In the genomic region with DNA sequence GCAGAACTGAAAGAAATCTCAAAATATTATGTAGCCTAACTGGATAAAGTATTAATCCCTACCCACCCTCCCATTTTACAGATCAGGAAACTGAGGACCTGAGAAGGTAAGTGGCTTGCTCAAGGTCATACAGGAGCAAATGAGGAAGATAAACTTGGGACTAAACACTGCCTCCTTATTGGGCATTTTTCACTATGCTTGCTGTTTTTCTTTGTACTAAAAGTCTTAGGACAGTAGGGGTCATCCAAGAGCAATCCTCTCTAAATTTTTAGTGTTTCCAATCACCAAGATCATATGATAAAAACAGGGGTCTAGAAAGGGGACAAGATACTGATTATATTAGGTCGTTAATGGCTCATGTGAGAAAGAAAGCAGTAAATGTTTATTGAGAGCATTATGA, we compare ENCODE assay signal across 12 cellular contexts.
A peak's percentile ranks its signal among the peaks of the same experiment; 100 is the strongest.
DNase-seq lines count a peak whose midpoint lies in the region; ATAC-seq and TF ChIP-seq lines count a peak whose summit lies in the region.
"Had no signal": no experiment of that assay in that cellular context is flagged by ENCODE, and none has a peak within 500 bp of the region (broad histone marks: within the 10 kb centered on the region; RNA-seq: fewer than 3 reads in every experiment).

No MANE protein-coding gene starts in this region.

- H2BK120ac ChIP-seq in mesendoderm (ENCODE audit: low read depth, low read length), result no peak overlapping the region

- intact Hi-C loops in adrenal gland (cut with DNase I), result loop anchor here in 1 of 2 donors (5.0 kb wide), 1 partner anchor 164 kb away; no protein-coding TSS in a partner anchor
- intact Hi-C loops in prostate gland (cut with DNase I), result no loop called here

- no peak overlapping the region for H3K4me3 ChIP-seq in HL-60 (replicated peaks; ENCODE audit: insufficient read depth, low read length)
- no peak overlapping the region for H3K4me3 ChIP-seq in adrenal gland
- no peak overlapping the region for H3K4me3 ChIP-seq in mesendoderm (ENCODE audit: low read length)
- H3K4me3 ChIP-seq in prostate gland, result no peak overlapping the region
- H3K4me3 ChIP-seq: uterus had no signal

- DNase-seq in GM03348 (ENCODE audit: low spot score), result peak; percentile 5
- DNase-seq in HL-60 (ENCODE audit: low read depth in 1 of 2, low spot score in 1 of 2), result no peak
- DNase-seq in adrenal gland, result no peak
- DNase-seq in mesendoderm, result peak; percentile 28
- DNase-seq in DMS79 (lab: John Stamatoyannopoulos, UW), result no peak
- DNase-seq in NCI-H1436 treated with DMSO at 0.1 percent for 48 hours (lab: John Stamatoyannopoulos, UW), result no peak
- DNase-seq in prostate gland (ENCODE audit: low spot score), result no peak
- DNase-seq: activated T-cell treated with anti-CD3 and anti-CD28 coated beads, Interleukin-2, amount 50 U/mL, for 1 hour; effector memory CD4-positive, alpha-beta T cell; stimulated activated CD4-positive, alpha-beta T cell treated with anti-CD3 and anti-CD28 coated beads, Interleukin-2, amount 100 ng/mL, for 24 hours; uterus had no signal

- H3K9ac ChIP-seq in mesendoderm (ENCODE audit: low read length), result no peak overlapping the region

- H2BK5ac ChIP-seq in mesendoderm (ENCODE audit: low read length), result no peak overlapping the region

- no peak overlapping the region for H2BK15ac ChIP-seq in mesendoderm (replicated peaks; ENCODE audit: low read depth)

- H3K36me3 ChIP-seq in adrenal gland (replicated peaks in 1 of 2) (no peaks in the 10 kb centered on the region), mesendoderm (ENCODE audit: control insufficient read depth, insufficient read depth, low read length) (no peaks in the 10 kb centered on the region), prostate gland (no peaks in the 10 kb centered on the region)
- H3K36me3 ChIP-seq: uterus had no signal

- H3K9me3 ChIP-seq in adrenal gland (replicated peaks in 1 of 3) (no peaks in the 10 kb centered on the region), prostate gland (no peaks in the 10 kb centered on the region)
- H3K9me3 ChIP-seq: uterus had no signal

- H3K56ac ChIP-seq in mesendoderm (ENCODE audit: low read length), result no peak overlapping the region

- H3K4ac ChIP-seq in mesendoderm (ENCODE audit: low read depth, low read length), result no peak overlapping the region

- TF ChIP-seq CTCF in HL-60 (IDR thresholded peaks at IDR 0.05; ENCODE audit: insufficient read depth, low read length), result peak; percentile 15
- TF ChIP-seq CTCF in adrenal gland (IDR thresholded peaks at IDR 0.05), result peak in 4 of 6 experiments; percentile 15 to 46 (median 26)
- peak in 2 of 4 experiments; percentile 4 to 17 for TF ChIP-seq CTCF in prostate gland (IDR thresholded peaks at IDR 0.05)

- no peak overlapping the region for H3K18ac ChIP-seq in mesendoderm (ENCODE audit: low read length)

- no peaks in the 10 kb centered on the region for H3K79me2 ChIP-seq in mesendoderm (ENCODE audit: control insufficient read depth, insufficient read depth, low read length)

- no peaks in the 10 kb centered on the region for H3K4me1 ChIP-seq in adrenal gland (replicated peaks in 1 of 2)
- H3K4me1 ChIP-seq in mesendoderm (ENCODE audit: control insufficient read depth, low read depth, low read length), result peaks cover 2% of the 10 kb centered on the region
- H3K4me1 ChIP-seq in prostate gland (replicated peaks), result no peaks in the 10 kb centered on the region
- H3K4me1 ChIP-seq: uterus had no signal

- no peak for ATAC-seq in HG02642 (IDR thresholded peaks at IDR 0.05; ENCODE audit: poor library complexity, unreplicated experiment)

- H3K27ac ChIP-seq in HL-60 (replicated peaks) (no peak overlapping the region), adrenal gland (no peak overlapping the region), mesendoderm (ENCODE audit: low read depth, low read length) (no peak overlapping the region), prostate gland (no peak overlapping the region)
- H3K27ac ChIP-seq: uterus had no signal

- H3K27me3 ChIP-seq in HL-60 (ENCODE audit: insufficient read depth, poor library complexity, severe bottlenecking) (no peaks in the 10 kb centered on the region), adrenal gland (no peaks in the 10 kb centered on the region), mesendoderm (ENCODE audit: insufficient read depth, low read length, poor library complexity) (no peaks in the 10 kb centered on the region), prostate gland (replicated peaks; ENCODE audit: insufficient read depth) (no peaks in the 10 kb centered on the region)
- H3K27me3 ChIP-seq: uterus had no signal

- no peak overlapping the region for H4K8ac ChIP-seq in mesendoderm (ENCODE audit: low read depth, low read length)

- WGBS in adrenal gland, 4 donors, result 19 to 52% (median 45%) methylated on average over 1 of the region's 1 CpG
- WGBS in mesendoderm (ENCODE audit: extremely low coverage, insufficient coverage, low lambda C conversion rate), result no CpG with 5 or more reads among the region's 1 CpG
- WGBS in prostate gland, result 62% methylated on average over 1 of the region's 1 CpG

- no peak overlapping the region for H3K4me2 ChIP-seq in mesendoderm (ENCODE audit: low read length)

- no peaks in the 10 kb centered on the region for H3K79me1 ChIP-seq in mesendoderm (ENCODE audit: low read length)

- no peak overlapping the region for H4K5ac ChIP-seq in mesendoderm (ENCODE audit: low read length)

- no peak overlapping the region for H3K23ac ChIP-seq in mesendoderm (ENCODE audit: low read length)

- TF ChIP-seq POLR2A in adrenal gland (IDR thresholded peaks at IDR 0.05) (no peak), prostate gland (IDR thresholded peaks at IDR 0.05) (no peak)

- no peak overlapping the region for H2AK5ac ChIP-seq in mesendoderm (ENCODE audit: low read length)

Comparison
In these comparisons a context has a peak if more than half of its experiments do, and no peak if none do; other contexts are left out.
1. DNase-seq: peak in GM03348 (single experiment) and mesendoderm (single experiment); none in HL-60 (0 of 2), adrenal gland (0 of 7), DMS79 (single experiment), NCI-H1436 treated with DMSO at 0.1 percent for 48 hours (single experiment) and prostate gland (single experiment).